In the genomic region with DNA sequence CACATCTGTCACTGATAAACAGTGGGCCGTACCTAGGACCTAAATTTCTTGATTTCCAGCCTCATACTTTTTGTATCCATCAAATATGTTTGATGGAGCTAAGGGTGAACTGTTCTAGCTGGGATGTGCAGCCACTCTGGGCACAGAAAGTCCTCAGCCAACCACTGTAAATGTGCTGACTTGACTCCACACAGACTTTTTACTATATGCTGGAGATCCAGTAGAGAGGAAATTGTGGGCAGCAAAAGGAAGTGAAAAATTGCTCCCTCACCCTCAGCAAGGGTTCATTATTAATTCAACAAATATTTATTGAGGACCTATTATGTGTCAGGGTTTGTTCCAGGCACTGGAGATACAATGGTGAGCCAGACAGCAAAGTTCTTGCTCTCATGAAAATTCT, we compare ENCODE assay signal across 2 cellular contexts.
TF ChIP-seq lines count a peak whose summit lies in the region.

No MANE protein-coding gene starts in this region.

TF ChIP-seq in GM12878, 131 proteins besides CTCF, POLR2A, EP300 and RAD21:
- TF ChIP-seq, protein P1, sequence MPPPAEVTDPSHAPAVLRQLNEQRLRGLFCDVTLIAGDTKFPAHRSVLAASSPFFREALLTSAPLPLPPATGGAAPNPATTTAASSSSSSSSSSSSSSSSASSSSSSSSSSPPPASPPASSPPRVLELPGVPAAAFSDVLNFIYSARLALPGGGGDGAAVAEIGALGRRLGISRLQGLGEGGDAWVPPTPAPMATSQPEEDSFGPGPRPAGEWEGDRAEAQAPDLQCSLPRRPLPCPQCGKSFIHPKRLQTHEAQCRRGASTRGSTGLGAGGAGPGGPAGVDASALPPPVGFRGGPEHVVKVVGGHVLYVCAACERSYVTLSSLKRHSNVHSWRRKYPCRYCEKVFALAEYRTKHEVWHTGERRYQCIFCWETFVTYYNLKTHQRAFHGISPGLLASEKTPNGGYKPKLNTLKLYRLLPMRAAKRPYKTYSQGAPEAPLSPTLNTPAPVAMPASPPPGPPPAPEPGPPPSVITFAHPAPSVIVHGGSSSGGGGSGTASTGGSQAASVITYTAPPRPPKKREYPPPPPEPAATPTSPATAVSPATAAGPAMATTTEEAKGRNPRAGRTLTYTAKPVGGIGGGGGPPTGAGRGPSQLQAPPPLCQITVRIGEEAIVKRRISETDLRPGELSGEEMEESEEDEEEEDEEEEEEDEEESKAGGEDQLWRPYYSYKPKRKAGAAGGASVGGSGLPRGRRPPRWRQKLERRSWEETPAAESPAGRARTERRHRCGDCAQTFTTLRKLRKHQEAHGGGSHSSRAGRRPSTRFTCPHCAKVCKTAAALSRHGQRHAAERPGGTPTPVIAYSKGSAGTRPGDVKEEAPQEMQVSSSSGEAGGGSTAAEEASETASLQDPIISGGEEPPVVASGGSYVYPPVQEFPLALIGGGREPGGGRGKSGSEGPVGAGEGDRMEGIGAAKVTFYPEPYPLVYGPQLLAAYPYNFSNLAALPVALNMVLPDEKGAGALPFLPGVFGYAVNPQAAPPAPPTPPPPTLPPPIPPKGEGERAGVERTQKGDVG (CRISPR knock-in tag; IDR thresholded peaks at IDR 0.05), result no peak
- TF ChIP-seq RAD51 (IDR thresholded peaks at IDR 0.05) (no peak), RUNX3 (IDR thresholded peaks at IDR 0.05; ENCODE audit: low read length) (peak; percentile 34; the same call in 1 of the 2 replicates)

TF ChIP-seq in HepG2, 621 proteins besides CTCF, POLR2A, EP300 and RAD21:
- TF ChIP-seq ZNF367 (CRISPR knock-in tag; IDR thresholded peaks at IDR 0.05; ENCODE audit: borderline replicate concordance) (no peak), MAFF (IDR thresholded peaks at IDR 0.05; ENCODE audit: low read depth, low read length) (0 out of 2 replicates have a peak, but pooled peaks have one; percentile 20), MAFK (conservative IDR thresholded peaks at IDR 0.05 in 1 of 2, IDR thresholded peaks at IDR 0.05 in 1 of 2; ENCODE audit: low read length in 2 of 2) (peak in 1 of 2 experiments; percentile 33; a peak in 1 of 4 replicates)
- TF ChIP-seq, protein P2, sequence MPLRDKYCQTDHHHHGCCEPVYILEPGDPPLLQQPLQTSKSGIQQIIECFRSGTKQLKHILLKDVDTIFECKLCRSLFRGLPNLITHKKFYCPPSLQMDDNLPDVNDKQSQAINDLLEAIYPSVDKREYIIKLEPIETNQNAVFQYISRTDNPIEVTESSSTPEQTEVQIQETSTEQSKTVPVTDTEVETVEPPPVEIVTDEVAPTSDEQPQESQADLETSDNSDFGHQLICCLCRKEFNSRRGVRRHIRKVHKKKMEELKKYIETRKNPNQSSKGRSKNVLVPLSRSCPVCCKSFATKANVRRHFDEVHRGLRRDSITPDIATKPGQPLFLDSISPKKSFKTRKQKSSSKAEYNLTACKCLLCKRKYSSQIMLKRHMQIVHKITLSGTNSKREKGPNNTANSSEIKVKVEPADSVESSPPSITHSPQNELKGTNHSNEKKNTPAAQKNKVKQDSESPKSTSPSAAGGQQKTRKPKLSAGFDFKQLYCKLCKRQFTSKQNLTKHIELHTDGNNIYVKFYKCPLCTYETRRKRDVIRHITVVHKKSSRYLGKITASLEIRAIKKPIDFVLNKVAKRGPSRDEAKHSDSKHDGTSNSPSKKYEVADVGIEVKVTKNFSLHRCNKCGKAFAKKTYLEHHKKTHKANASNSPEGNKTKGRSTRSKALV (CRISPR knock-in tag; IDR thresholded peaks at IDR 0.05), result no peak
TF ChIP-seq in HepG2: peak in this region for 2.
